Comparison of ENCODE assay signal across 8 cellular contexts in genomic region chr9:36485647-36486453, GRCh38.
DNase-seq lines count a peak whose midpoint lies in the region; ATAC-seq and TF ChIP-seq lines count a peak whose summit lies in the region.

No MANE protein-coding gene starts in this region.

- H3K9me3 ChIP-seq in colonic mucosa (no peaks in the 10 kb centered on the region), muscle layer of colon (ENCODE audit: low read length) (no peaks in the 10 kb centered on the region)

- ATAC-seq in HG02852 (IDR thresholded peaks at IDR 0.05; ENCODE audit: unreplicated experiment), result no peak

- peak overlapping the region; percentile 76 for H3K4me3 ChIP-seq in NB4 (ENCODE audit: low read depth, low read length)
- peak overlapping the region; percentile 97 for H3K4me3 ChIP-seq in colonic mucosa
- H3K4me3 ChIP-seq in muscle layer of colon (ENCODE audit: low read depth in 1 of 2, low read length in 2 of 2), result peak overlapping the region; percentile 89 to 95

- H3K27me3 ChIP-seq in colonic mucosa (no peaks in the 10 kb centered on the region), muscle layer of colon (ENCODE audit: control insufficient read depth in 1 of 2, insufficient read depth in 2 of 2, low read length in 2 of 2) (no peaks in the 10 kb centered on the region)

- peak overlapping the region; percentile 77 for H3K27ac ChIP-seq in colonic mucosa
- peak overlapping the region; percentile 82 for H3K27ac ChIP-seq in muscle layer of colon (ENCODE audit: low read depth, low read length)

- intact Hi-C loops in colonic mucosa (cut with DNase I), result no loop called here

- H3K4me1 ChIP-seq in colonic mucosa, result peaks cover 6% of the 10 kb centered on the region
- H3K4me1 ChIP-seq in muscle layer of colon (ENCODE audit: insufficient read depth, low read length), result peaks cover 25% of the 10 kb centered on the region

- no peak for TF ChIP-seq POLR2A in NB4 (IDR thresholded peaks at IDR 0.05; ENCODE audit: extremely low read depth, insufficient read length)

- DNase-seq in GM03348 (ENCODE audit: low spot score) (peak; percentile 47), NB4 (ENCODE audit: low read depth) (peak; percentile 27), colonic mucosa (peak; percentile 35), pons (ENCODE audit: low spot score) (no peak), cortex of kidney (lab: John Stamatoyannopoulos, UW) (no peak)
- no peak for DNase-seq in stimulated activated CD4-positive, alpha-beta T cell treated with anti-CD3 and anti-CD28 coated beads, Interleukin-2, amount 100 ng/mL, for 24 hours

- H3K9ac ChIP-seq in colonic mucosa (ENCODE audit: low read depth in 2 of 2, low read length in 2 of 2) (peak overlapping the region; percentile 95), muscle layer of colon (ENCODE audit: low read length) (peak overlapping the region; percentile 90)

- TF ChIP-seq CTCF in NB4 (IDR thresholded peaks at IDR 0.05; ENCODE audit: low read depth, low read length) (no peak), colonic mucosa (IDR thresholded peaks at IDR 0.05) (no peak)

- H3K36me3 ChIP-seq in colonic mucosa (no peaks in the 10 kb centered on the region), muscle layer of colon (ENCODE audit: insufficient read depth, low read length) (no peaks in the 10 kb centered on the region)

Comparison
In these comparisons a context has a peak if more than half of its experiments do, and no peak if none do; other contexts are left out.
1. DNase-seq: peak in GM03348 (single experiment), NB4 (single experiment) and colonic mucosa (single experiment); none in pons (single experiment), stimulated activated CD4-positive, alpha-beta T cell treated with anti-CD3 and anti-CD28 coated beads, Interleukin-2, amount 100 ng/mL, for 24 hours (0 of 2) and cortex of kidney (single experiment).
2. Peak in every context shown above with its lines, with median percentiles within 50 percentile points of each other: H3K4me3 ChIP-seq.